8 cellular contexts compared by ENCODE assay signal in the genomic region with DNA sequence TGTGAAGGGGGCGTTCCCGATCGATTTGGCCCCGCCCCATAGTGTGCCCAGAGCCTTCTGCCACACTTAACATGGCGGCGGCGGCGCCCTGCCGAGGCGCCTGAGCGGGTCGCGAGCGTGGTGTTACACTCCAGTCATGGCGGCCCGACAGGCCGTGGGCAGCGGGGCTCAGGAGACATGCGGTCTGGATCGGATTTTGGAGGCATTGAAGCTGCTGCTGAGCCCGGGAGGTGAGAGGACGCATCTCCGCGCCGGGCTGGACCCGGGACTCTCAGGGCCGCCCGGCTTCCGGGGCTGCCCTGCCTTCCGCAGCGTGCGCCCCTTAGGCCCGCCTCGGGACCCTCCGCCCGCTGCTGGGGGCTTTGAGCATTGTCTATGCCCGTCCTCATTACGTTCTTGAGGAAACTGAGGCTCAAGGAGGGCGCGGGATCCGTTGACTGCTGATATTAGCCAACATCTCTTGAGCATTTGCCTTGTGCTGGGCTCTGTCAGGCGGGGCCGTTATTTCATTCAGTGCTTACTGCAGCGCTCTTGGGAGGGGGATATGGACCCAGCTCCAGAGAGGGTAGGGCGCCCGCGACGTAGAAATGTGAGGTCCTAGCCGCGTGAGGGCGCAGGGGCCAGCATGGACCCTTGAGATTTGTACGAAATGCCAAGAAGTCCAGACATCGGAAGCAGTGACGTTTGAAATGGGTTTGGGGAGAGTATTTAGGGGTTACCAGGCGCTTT. TPM values are rescaled to one million over a fixed set of nuclear protein-coding genes. Genes with fewer than 3 reads are reported as not detected.
DNase-seq lines count a peak whose midpoint lies in the region; ATAC-seq and TF ChIP-seq lines count a peak whose summit lies in the region.

Gene TANGO6 (plus strand): TSS at position 50 of the 729 bp plus-strand sequence. CDS start 87 bp downstream, at position 137.

- H3K9me3 Mint-ChIP-seq in type B pancreatic cell = no peaks in the 10 kb centered on the region

- DNase-seq in GM12865 (ENCODE audit: low read depth) (peak; percentile 92), NCI-H128 (lab: John Stamatoyannopoulos, UW; ENCODE audit: unreplicated experiment) (peak; percentile 41), SW 1271 (lab: John Stamatoyannopoulos, UW) (peak; percentile 57 to 80), cardiac septum (ENCODE audit: low spot score) (peak; percentile 91), pons (ENCODE audit: low spot score) (peak; percentile 75), type B pancreatic cell (ENCODE audit: extremely low spot score, unreplicated experiment) (peak; percentile 87)
- DNase-seq in activated naive CD8-positive, alpha-beta T cell treated with anti-CD3 and anti-CD28 coated beads, Interleukin-2, amount 50 U/mL, for 16 hours (ENCODE audit: low read depth, low spot score) = peak; percentile 87

- intact Hi-C loops in cardiac septum (cut with DNase I) = no loop called here

- ATAC-seq in HG02678 (IDR thresholded peaks at IDR 0.05; ENCODE audit: unreplicated experiment) = peak; percentile 93

- H3K36me3 Mint-ChIP-seq in type B pancreatic cell = no peaks in the 10 kb centered on the region

- peak within 1 kb of the TSS; percentile 86 for H3K4me3 Mint-ChIP-seq in type B pancreatic cell

- peak within 1 kb of the TSS; percentile 75 for H3K27ac Mint-ChIP-seq in type B pancreatic cell

- peak within 1 kb of the TSS; percentile 65 for H3K4me3 ChIP-seq in GM12865 (ENCODE audit: low read depth, low read length)

- H3K4me1 Mint-ChIP-seq in type B pancreatic cell (ENCODE audit: unreplicated experiment) = peaks cover 14% of the 10 kb centered on the region

- H3K27me3 Mint-ChIP-seq in type B pancreatic cell = no peaks in the 10 kb centered on the region

- TF ChIP-seq CTCF in GM12865 (IDR thresholded peaks at IDR 0.05; ENCODE audit: insufficient read depth, low read depth, low read length, missing control alignments) = peak; percentile 33
- TF ChIP-seq CTCF in type B pancreatic cell (conservative IDR thresholded peaks at IDR 0.05) = peak; percentile 71

RNA-seq across cellular contexts. Expression of gene TANGO6, which starts in this region (rescaled TPM):
- total RNA-seq in cardiac septum (10.5 TPM), type B pancreatic cell (ENCODE audit: low replicate concordance) (5.0 and 13.0 TPM in 2 replicates)

Comparison
In these comparisons a context has a peak if more than half of its experiments do, and no peak if none do; other contexts are left out.
1. Peak in every context shown above with its lines: DNase-seq, ATAC-seq and H3K4me3 ChIP-seq.
2. DNase-seq: peak in every context shown above with its lines; median percentile 92 in GM12865; 91 in cardiac septum; 87 in activated naive CD8-positive, alpha-beta T cell treated with anti-CD3 and anti-CD28 coated beads, Interleukin-2, amount 50 U/mL, for 16 hours; 87 in type B pancreatic cell; 75 in pons; 68 in SW 1271; 41 in NCI-H128.